20 cellular contexts compared by ENCODE assay signal in genomic region chr6:6287415-6287814, GRCh38. TPM values are rescaled to one million over a fixed set of nuclear protein-coding genes. Genes with fewer than 3 reads are reported as not detected.
DNase-seq lines count a peak whose midpoint lies in the region; ATAC-seq and TF ChIP-seq lines count a peak whose summit lies in the region.
"Had no signal": no experiment of that assay in that cellular context is flagged by ENCODE, and none has a peak within 500 bp of the region (broad histone marks: within the 10 kb centered on the region; RNA-seq: fewer than 3 reads in every experiment).

No MANE protein-coding gene starts in this region.

- H3K4me3 ChIP-seq in BLaER1 (no peak overlapping the region), aorta (ENCODE audit: low read length in 2 of 2) (no peak overlapping the region), heart right ventricle (no peak overlapping the region)
- H3K4me3 ChIP-seq: K562 had no signal

- H3K27me3 ChIP-seq in BLaER1 (no peaks in the 10 kb centered on the region), aorta (ENCODE audit: control insufficient read depth in 1 of 2, insufficient read depth in 2 of 2, low read length in 1 of 2) (no peaks in the 10 kb centered on the region), heart right ventricle (peaks cover 0 to 7% (median 0%) of the 10 kb centered on the region in 7 donors)
- H3K27me3 ChIP-seq: BE2C had no signal

- no peaks in the 10 kb centered on the region for H3K36me3 Mint-ChIP-seq in activated B cell treated with CpG ODN at 0.5 μM for 24 hours (ENCODE audit: low read depth)
- no peaks in the 10 kb centered on the region for H3K36me3 Mint-ChIP-seq in activated naive CD4-positive, alpha-beta T cell treated with anti-CD3 and anti-CD28 coated beads for 36 hours (ENCODE audit: low read depth)
- H3K36me3 Mint-ChIP-seq: CD4-positive, alpha-beta memory T cell had no signal

- peaks cover 32% of the 10 kb centered on the region for H3K4me1 Mint-ChIP-seq in activated B cell treated with CpG ODN at 0.5 μM for 24 hours
- no peaks in the 10 kb centered on the region for H3K4me1 Mint-ChIP-seq in activated naive CD4-positive, alpha-beta T cell treated with anti-CD3 and anti-CD28 coated beads for 36 hours (ENCODE audit: low read depth)
- H3K4me1 Mint-ChIP-seq: CD4-positive, alpha-beta memory T cell had no signal

- POLR2A ChIA-PET in activated B cell treated with CpG ODN at 0.5 μM for 24 hours (lab: Charles Lee), result interaction anchor here (1.0 kb wide), 1 partner anchor 120 kb away, joined by 3 read pairs; no protein-coding TSS in a partner anchor

- CTCF ChIA-PET in activated B cell treated with CpG ODN at 0.5 μM for 24 hours (lab: Charles Lee), result no interaction called here
- CTCF ChIA-PET in activated naive CD4-positive, alpha-beta T cell treated with anti-CD3 and anti-CD28 coated beads for 36 hours (lab: Charles Lee), result no interaction called here

- H3K4me2 ChIP-seq in BLaER1, result 0 out of 2 replicates have a peak overlapping the region, but pooled peaks have one; percentile 0

- H3K9me3 Mint-ChIP-seq in activated B cell treated with CpG ODN at 0.5 μM for 24 hours, result no peaks in the 10 kb centered on the region
- no peaks in the 10 kb centered on the region for H3K9me3 Mint-ChIP-seq in activated naive CD4-positive, alpha-beta T cell treated with anti-CD3 and anti-CD28 coated beads for 36 hours

- peak overlapping the region; percentile 16 for H3K27ac Mint-ChIP-seq in activated B cell treated with CpG ODN at 0.5 μM for 24 hours
- H3K27ac Mint-ChIP-seq in activated naive CD4-positive, alpha-beta T cell treated with anti-CD3 and anti-CD28 coated beads for 36 hours, result no peak overlapping the region
- H3K27ac Mint-ChIP-seq: CD4-positive, alpha-beta memory T cell had no signal

- WGBS in aorta, 2 donors, result 83 to 87% methylated on average over 3 of the region's 3 CpGs
- 81 to 84% methylated on average over 3 of the region's 3 CpGs for WGBS in heart right ventricle, 2 donors

- ATAC-seq in GM19025 (IDR thresholded peaks at IDR 0.05; ENCODE audit: low read depth, unreplicated experiment) (peak; percentile 80), HG02798 (IDR thresholded peaks at IDR 0.05; ENCODE audit: poor library complexity, unreplicated experiment) (peak; percentile 59), activated B cell treated with CpG ODN at 0.5 μM for 24 hours (ENCODE audit: low read depth) (peak; percentile 91), aorta (ENCODE audit: low FRiP score) (no peak), heart right ventricle (no peak)
- ATAC-seq: K562 had no signal

- peaks cover 49% of the 10 kb centered on the region for H3K4me1 ChIP-seq in BLaER1
- no peaks in the 10 kb centered on the region for H3K4me1 ChIP-seq in aorta (ENCODE audit: control insufficient read depth in 1 of 2, insufficient read depth in 2 of 2, low read length in 2 of 2)
- peaks cover 0 to 3% (median 0%) of the 10 kb centered on the region in 9 donors for H3K4me1 ChIP-seq in heart right ventricle
- H3K4me1 ChIP-seq: BE2C had no signal

- H3K9ac ChIP-seq in BLaER1, result no peak overlapping the region

- no peaks in the 10 kb centered on the region for H4K20me1 ChIP-seq in BLaER1

- intact Hi-C loops in activated B cell treated with CpG ODN at 0.5 μM for 24 hours (cut with micrococcal nuclease) (no loop called here), aorta (cut with DNase I) (no loop called here), heart right ventricle (cut with DNase I) (no loop called here)
- intact Hi-C loops in activated naive CD4-positive, alpha-beta T cell treated with anti-CD3 and anti-CD28 coated beads for 36 hours (cut with micrococcal nuclease), result no loop called here

- no peak for DNase-seq in activated B cell treated with CpG ODN at 0.5 μM for 24 hours
- DNase-seq in aorta, result no peak
- no peak for DNase-seq in NCI-H524 treated with DMSO at 0.1 percent for 48 hours (lab: John Stamatoyannopoulos, UW)
- DNase-seq in activated naive CD4-positive, alpha-beta T cell treated with anti-CD3 and anti-CD28 coated beads for 36 hours, result no peak
- no peak for DNase-seq in heart right ventricle
- DNase-seq: 8988T; BE2C; CD4-positive, alpha-beta memory T cell; MV-4-11; NCI-H1417; NCI-H187; NCI-H2227 treated with DMSO at 0.1 percent for 48 hours; NCI-H510A treated with DMSO at 0.1 percent for 48 hours; NCI-H82; T-helper 1 cell had no signal

- peaks cover 11% of the 10 kb centered on the region for H3K27me3 Mint-ChIP-seq in activated B cell treated with CpG ODN at 0.5 μM for 24 hours
- peaks cover 12% of the 10 kb centered on the region for H3K27me3 Mint-ChIP-seq in activated naive CD4-positive, alpha-beta T cell treated with anti-CD3 and anti-CD28 coated beads for 36 hours (ENCODE audit: low read depth)

- TF ChIP-seq CTCF in activated B cell treated with CpG ODN at 0.5 μM for 24 hours (IDR thresholded peaks at IDR 0.05) (no peak), heart right ventricle (IDR thresholded peaks at IDR 0.05) (no peak)

- H3K27ac ChIP-seq in BLaER1 (no peak overlapping the region), aorta (ENCODE audit: low read depth in 1 of 2, low read length in 2 of 2) (no peak overlapping the region), heart right ventricle (no peak overlapping the region)
- H3K27ac ChIP-seq: RWPE1 had no signal

- H3K9me3 ChIP-seq in BLaER1 (no peaks in the 10 kb centered on the region), aorta (ENCODE audit: control insufficient read depth, low read length) (peaks cover 2% of the 10 kb centered on the region), heart right ventricle (no peaks in the 10 kb centered on the region)
- H3K9me3 ChIP-seq: BE2C had no signal

- H3K36me3 ChIP-seq in BLaER1 (no peaks in the 10 kb centered on the region), aorta (ENCODE audit: control insufficient read depth in 1 of 2, insufficient read depth in 2 of 2, low read length in 1 of 2) (no peaks in the 10 kb centered on the region), heart right ventricle (peaks cover 0 to 5% (median 0%) of the 10 kb centered on the region in 9 donors)
- H3K36me3 ChIP-seq: BE2C had no signal

- no peak overlapping the region for H3K4me3 Mint-ChIP-seq in activated B cell treated with CpG ODN at 0.5 μM for 24 hours
- H3K4me3 Mint-ChIP-seq in activated naive CD4-positive, alpha-beta T cell treated with anti-CD3 and anti-CD28 coated beads for 36 hours, result no peak overlapping the region
- H3K4me3 Mint-ChIP-seq: CD4-positive, alpha-beta memory T cell had no signal

RNA-seq across cellular contexts. Expression of gene F13A1, which starts 33.0 kb away (rescaled TPM):
- total RNA-seq in activated B cell treated with CpG ODN at 0.5 μM for 24 hours, result 0.69 and 0.75 TPM in 2 replicates
- 100 to 1,000 TPM; 160 to 421 TPM for total RNA-seq in aorta
- 10 to 100 TPM; 16.8 to 84.6 TPM for polyA plus RNA-seq in aorta
- total RNA-seq in activated naive CD4-positive, alpha-beta T cell treated with anti-CD3 and anti-CD28 coated beads for 36 hours, result not detected
- total RNA-seq in heart right ventricle, result 100 to 1,000 TPM in 2 of 10 donors, 10 to 100 TPM in 7, 1 to 10 TPM in 1; 9.1 to 265 (median 29.1) TPM
- polyA plus RNA-seq in heart right ventricle, result 10 to 100 TPM in 1 of 2 donors, 1 to 10 TPM in 1; 8.4 to 23.3 TPM
- polyA plus RNA-seq: K562 had no signal

Comparison
In these comparisons a context has a peak if more than half of its experiments do, and no peak if none do; other contexts are left out.
1. ATAC-seq: peak in GM19025 (single experiment), HG02798 (single experiment) and activated B cell treated with CpG ODN at 0.5 μM for 24 hours (single experiment); none in aorta (single experiment) and heart right ventricle (0 of 8).